11 cellular contexts compared by ENCODE assay signal in genomic region chr15:73983773-73984172, GRCh38. TPM values are rescaled to one million over a fixed set of nuclear protein-coding genes. Genes with fewer than 3 reads are reported as not detected.
DNase-seq lines count a peak whose midpoint lies in the region; ATAC-seq and TF ChIP-seq lines count a peak whose summit lies in the region.
"Had no signal": no experiment of that assay in that cellular context is flagged by ENCODE, and none has a peak within 500 bp of the region (broad histone marks: within the 10 kb centered on the region; RNA-seq: fewer than 3 reads in every experiment).

No MANE protein-coding gene starts in this region.

- H3K9me3 ChIP-seq in PC-3 (ENCODE audit: low read length), result no peaks in the 10 kb centered on the region
- no peaks in the 10 kb centered on the region for H3K9me3 ChIP-seq in esophagus muscularis mucosa

- WGBS in esophagus muscularis mucosa, result 90% methylated on average over 8 of the region's 9 CpGs

- TF ChIP-seq CTCF in PC-3 (conservative IDR thresholded peaks at IDR 0.05; ENCODE audit: low read depth, low read length), result no peak
- TF ChIP-seq CTCF in esophagus muscularis mucosa (IDR thresholded peaks at IDR 0.05), result no peak

- no peak for TF ChIP-seq POLR2A in esophagus muscularis mucosa (IDR thresholded peaks at IDR 0.05; ENCODE audit: low read depth)

- H3K27ac ChIP-seq in ACC112 (ENCODE audit: low read depth, low read length) (peak overlapping the region; percentile 98), PC-3 (ENCODE audit: low read length) (peak overlapping the region; percentile 86), esophagus muscularis mucosa (replicated peaks in 1 of 4) (peak overlapping the region; percentile 79 to 92 (median 85)), rectal smooth muscle tissue (ENCODE audit: low read depth, low read length) (peak overlapping the region; percentile 89)

- intact Hi-C loops in PC-3 (cut with micrococcal nuclease) (no loop called here), esophagus muscularis mucosa (cut with DNase I) (loop anchor here (5.0 kb wide), 1 partner anchor 64 kb away; no protein-coding TSS in a partner anchor)

- peaks cover 4% of the 10 kb centered on the region for H3K79me2 ChIP-seq in ACC112 (ENCODE audit: control insufficient read depth, insufficient read depth, low read length, unreplicated experiment)
- H3K79me2 ChIP-seq in PC-3 (ENCODE audit: low read length), result no peaks in the 10 kb centered on the region

- TF ChIP-seq EP300 in esophagus muscularis mucosa (IDR thresholded peaks at IDR 0.05), result no peak

- DNase-seq in PC-3, result no peak
- DNase-seq in esophagus muscularis mucosa (ENCODE audit: extremely low spot score), result no peak
- no peak for DNase-seq in OCI-M1 (lab: John Stamatoyannopoulos, UW)
- no peak for DNase-seq in activated gamma-delta T cell treated with Interleukin-2 at 50 U/mL for 16 hours
- no peak for DNase-seq in SW480 (ENCODE audit: low spot score)
- DNase-seq: activated CD4-positive, alpha-beta T cell treated with anti-CD3 and anti-CD28 coated beads, Interleukin-2, amount 50 U/mL, for 48 hours; NCI-H1417; stimulated activated CD4-positive, alpha-beta T cell treated with anti-CD3 and anti-CD28 coated beads, Interleukin-2, amount 100 ng/mL, for 24 hours had no signal

- H3K36me3 ChIP-seq in ACC112 (ENCODE audit: insufficient read depth, low read length) (no peaks in the 10 kb centered on the region; the same call in 1 of the 2 replicates), PC-3 (ENCODE audit: low read depth, low read length) (no peaks in the 10 kb centered on the region), esophagus muscularis mucosa (peaks cover 0 to 40% (median 22%) of the 10 kb centered on the region in 4 donors), rectal smooth muscle tissue (ENCODE audit: control insufficient read depth, insufficient read depth, low read length) (peaks cover 10% of the 10 kb centered on the region)

- CTCF ChIA-PET in PC-3 (lab: Charles Lee), result interaction anchor here (1.3 kb wide), 1 partner anchor 11 kb away, joined by 22 read pairs; no protein-coding TSS in a partner anchor

- no peak overlapping the region for H2AFZ ChIP-seq in ACC112 (ENCODE audit: low read length, unreplicated experiment)
- H2AFZ ChIP-seq in PC-3 (ENCODE audit: low read length), result no peak overlapping the region

- H3K27me3 ChIP-seq in ACC112 (ENCODE audit: insufficient read depth, low read length) (no peaks in the 10 kb centered on the region), PC-3 (ENCODE audit: low read length) (no peaks in the 10 kb centered on the region), esophagus muscularis mucosa (no peaks in the 10 kb centered on the region), rectal smooth muscle tissue (ENCODE audit: control insufficient read depth, insufficient read depth, low read length) (no peaks in the 10 kb centered on the region)

- ATAC-seq in PC-3, result no peak
- ATAC-seq in GM18502 (IDR thresholded peaks at IDR 0.05; ENCODE audit: poor library complexity, unreplicated experiment), result no peak

- H3K9ac ChIP-seq in PC-3 (ENCODE audit: low read length), result peak overlapping the region; percentile 6; the same call in 1 of the 2 replicates
- H3K9ac ChIP-seq in rectal smooth muscle tissue (ENCODE audit: low read length), result no peak overlapping the region

- H3K9me2 ChIP-seq in PC-3 (replicated peaks; ENCODE audit: low read length), result no peaks in the 10 kb centered on the region

- H3K4me1 ChIP-seq in ACC112 (ENCODE audit: control insufficient read depth, insufficient read depth, low read length, unreplicated experiment), result peaks cover 84% of the 10 kb centered on the region
- H3K4me1 ChIP-seq in PC-3 (ENCODE audit: insufficient read depth, low read length), result peaks cover 45% of the 10 kb centered on the region
- peaks cover 76 to 80% (median 78%) of the 10 kb centered on the region in 4 donors for H3K4me1 ChIP-seq in esophagus muscularis mucosa
- H3K4me1 ChIP-seq in rectal smooth muscle tissue (ENCODE audit: control insufficient read depth, insufficient read depth, low read length), result peaks cover 32% of the 10 kb centered on the region

- H3K4me3 ChIP-seq in ACC112 (ENCODE audit: low read depth, low read length) (no peak overlapping the region), PC-3 (ENCODE audit: low read length) (no peak overlapping the region), esophagus muscularis mucosa (no peak overlapping the region), rectal smooth muscle tissue (ENCODE audit: low read length) (no peak overlapping the region)

- no peaks in the 10 kb centered on the region for H3F3A ChIP-seq in PC-3 (ENCODE audit: low read length, unreplicated experiment)

- no TSS peak for BruUV-seq in PC-3 (replicated peaks; lab: Mats Ljungman, UMichigan)

- H4K20me1 ChIP-seq in PC-3 (ENCODE audit: low read length), result no peaks in the 10 kb centered on the region

- peak overlapping the region; percentile 73 for H3K4me2 ChIP-seq in PC-3 (ENCODE audit: low read length)

- POLR2A ChIA-PET in PC-3 (lab: Charles Lee; ENCODE audit: unreplicated experiment), result no interaction called here

RNA-seq across cellular contexts. Expression of gene STOML1, which starts 8.3 kb away (rescaled TPM):
- total RNA-seq in PC-3 (2014; rRNA removed), result 10.1 and 12.0 TPM in 2 replicates
- total RNA-seq in esophagus muscularis mucosa, result 10 to 100 TPM in 2 of 4 donors, 1 to 10 TPM in 2; 7.9 to 25.4 (median 14.9) TPM

RNA-seq across cellular contexts. Expression of gene PML, which starts 10.7 kb away (rescaled TPM):
- 18.7 and 41.0 TPM in 2 replicates for total RNA-seq in PC-3 (2014; rRNA removed)
- 10 to 100 TPM; 48.0 to 61.6 (median 57.2) TPM for total RNA-seq in esophagus muscularis mucosa

RNA-seq across cellular contexts. Expression of gene LOXL1, which starts 57.5 kb away (rescaled TPM):
- total RNA-seq in PC-3 (2014; rRNA removed), result 224 and 249 TPM in 2 replicates
- 10 to 100 TPM; 19.7 to 84.3 (median 39.1) TPM for total RNA-seq in esophagus muscularis mucosa
